In genomic region chr6:111441678-111442243, GRCh38 we compare ENCODE assay signal across 14 cellular contexts. TPM values are rescaled to one million over a fixed set of nuclear protein-coding genes. Genes with fewer than 3 reads are reported as not detected.
DNase-seq lines count a peak whose midpoint lies in the region; ATAC-seq, FAIRE-seq and TF ChIP-seq lines count a peak whose summit lies in the region.
"Had no signal": no experiment of that assay in that cellular context is flagged by ENCODE, and none has a peak within 500 bp of the region (broad histone marks: within the 10 kb centered on the region; RNA-seq: fewer than 3 reads in every experiment).

No MANE protein-coding gene starts in this region.

- CTCF ChIA-PET in SK-N-SH (lab: Yijun Ruan, JAX), result no interaction called here

- H3K27me3 ChIP-seq in SK-N-SH (ENCODE audit: insufficient read depth), result no peaks in the 10 kb centered on the region
- H3K27me3 ChIP-seq: ascending aorta, suprapubic skin had no signal

- peak; percentile 36 for FAIRE-seq in GM12892 (lab: Jason Lieb, UNC)

- H3K4me3 Mint-ChIP-seq in naive B cell, result peak overlapping the region in 7 of 8 donors; percentile 21 to 79 (median 57)
- H3K4me3 Mint-ChIP-seq: immature natural killer cell, WTC11 had no signal

- peaks cover 0 to 10% of the 10 kb centered on the region in 2 donors for H3K36me3 Mint-ChIP-seq in naive B cell
- H3K36me3 Mint-ChIP-seq: immature natural killer cell, WTC11 had no signal

- peaks cover 0 to 13% of the 10 kb centered on the region in 2 experiments for H3K36me3 ChIP-seq in SK-N-SH (replicated peaks in 1 of 2; ENCODE audit: control insufficient read depth in 1 of 2, insufficient read depth in 2 of 2, low read length in 1 of 2)
- H3K36me3 ChIP-seq: ascending aorta, suprapubic skin had no signal

- H3F3A ChIP-seq in SK-N-SH (replicated peaks; ENCODE audit: insufficient read depth), result peaks cover 6% of the 10 kb centered on the region

- peaks cover 0 to 11% of the 10 kb centered on the region in 2 experiments; a peak in 2 of 4 replicates for H3K4me1 ChIP-seq in SK-N-SH (ENCODE audit: control insufficient read depth in 1 of 2, insufficient read depth in 2 of 2, low read depth in 1 of 2, low read length in 1 of 2)
- H3K4me1 ChIP-seq: ascending aorta had no signal

- POLR2A ChIA-PET in SK-N-SH (lab: Yijun Ruan, JAX), result no interaction called here

- no peak for TF ChIP-seq CTCF in SK-N-SH (IDR thresholded peaks at IDR 0.05)

- peaks cover 76% of the 10 kb centered on the region for H3K79me2 ChIP-seq in SK-N-SH (ENCODE audit: insufficient read depth)

- ATAC-seq in HG03108 (IDR thresholded peaks at IDR 0.05; ENCODE audit: unreplicated experiment) (peak; percentile 74), naive B cell (ENCODE audit: low read depth in 2 of 2) (peak; percentile 95 to 96)
- ATAC-seq: WTC11 had no signal

- H3K4me3 ChIP-seq in SK-N-SH (ENCODE audit: low read depth in 2 of 2, low read length in 1 of 2), result no peak overlapping the region
- H3K4me3 ChIP-seq: ascending aorta, suprapubic skin had no signal

- WGBS in SK-N-SH (ENCODE audit: low lambda C conversion rate), result 95% methylated on average over 5 of the region's 5 CpGs

- peaks cover 11% of the 10 kb centered on the region; the same call in 1 of the 2 replicates for H4K20me1 ChIP-seq in SK-N-SH (ENCODE audit: insufficient read depth)

- H3K9me3 ChIP-seq in SK-N-SH, result no peaks in the 10 kb centered on the region
- H3K9me3 ChIP-seq: ascending aorta, suprapubic skin had no signal

- no peak overlapping the region for H2AFZ ChIP-seq in SK-N-SH (ENCODE audit: low read depth)

- H3K27ac ChIP-seq in SK-N-SH (ENCODE audit: low read depth in 2 of 2, low read length in 1 of 2), result no peak overlapping the region
- H3K27ac ChIP-seq: ascending aorta, suprapubic skin had no signal

- no peaks in the 10 kb centered on the region for H3K27me3 Mint-ChIP-seq in naive B cell

- H3K4me2 ChIP-seq in SK-N-SH, result no peak overlapping the region

- no peaks in the 10 kb centered on the region for H3K9me3 Mint-ChIP-seq in naive B cell
- H3K9me3 Mint-ChIP-seq: immature natural killer cell, WTC11 had no signal

- H3K4me1 Mint-ChIP-seq in naive B cell, result peaks cover 34 to 43% (median 37%) of the 10 kb centered on the region in 3 donors
- H3K4me1 Mint-ChIP-seq: WTC11 had no signal

- TF ChIP-seq EP300 in SK-N-SH (IDR thresholded peaks at IDR 0.05; ENCODE audit: borderline replicate concordance in 1 of 2, low read depth in 1 of 2, low read length in 1 of 2), result no peak

- no peak for TF ChIP-seq POLR2A in GM12892 (IDR thresholded peaks at IDR 0.05; ENCODE audit: low read depth, low read length)

- no peaks in the 10 kb centered on the region for H3K9me2 ChIP-seq in SK-N-SH

- no peak for TF ChIP-seq RAD21 in SK-N-SH (IDR thresholded peaks at IDR 0.05; ENCODE audit: low read length)

- no peak overlapping the region for H3K9ac ChIP-seq in SK-N-SH

- peak overlapping the region; percentile 87 to 95 (median 90) for H3K27ac Mint-ChIP-seq in naive B cell
- H3K27ac Mint-ChIP-seq: WTC11 had no signal

- DNase-seq in GM12892 (ENCODE audit: insufficient read length) (no peak), SKM-1 treated with dmso at 0.1 percent for 144 hours (lab: John Stamatoyannopoulos, UW; ENCODE audit: unreplicated experiment) (peak; percentile 45), naive B cell (peak; percentile 71), SK-N-SH (no peak), T-helper 2 cell (no peak), AG08396 (ENCODE audit: low spot score) (no peak)
- DNase-seq in activated CD4-positive, alpha-beta T cell treated with anti-CD3 and anti-CD28 coated beads for 4 hours, result no peak
- DNase-seq: activated T-cell treated with anti-CD3 and anti-CD28 coated beads, Interleukin-2, amount 50 U/mL, for 1 hour; immature natural killer cell; NCI-H226 had no signal

TF ChIP-seq in SK-N-SH, 30 proteins besides CTCF, POLR2A, EP300 and RAD21:
- no peak for TF ChIP-seq TEAD4 (IDR thresholded peaks at IDR 0.05; ENCODE audit: borderline replicate concordance, insufficient read depth)
- TF ChIP-seq RCOR1 (IDR thresholded peaks at IDR 0.05; ENCODE audit: low read length), result no peak
- no peak for TF ChIP-seq USF2 (IDR thresholded peaks at IDR 0.05; ENCODE audit: borderline replicate concordance, low read depth, low read length)
- TF ChIP-seq USF1 (IDR thresholded peaks at IDR 0.05; ENCODE audit: borderline replicate concordance, low read depth), result no peak
- no peak for TF ChIP-seq NFIC (IDR thresholded peaks at IDR 0.05; ENCODE audit: borderline replicate concordance)
- no peak for TF ChIP-seq MAX (IDR thresholded peaks at IDR 0.05; ENCODE audit: low read depth)
- TF ChIP-seq FOXM1 (IDR thresholded peaks at IDR 0.05; ENCODE audit: low read depth), result no peak
- TF ChIP-seq CHD2 (IDR thresholded peaks at IDR 0.05; ENCODE audit: low read length, partially characterized antibody), result no peak
- TF ChIP-seq REST (IDR thresholded peaks at IDR 0.05; ENCODE audit: low read depth, low read length), result no peak
- TF ChIP-seq EZH2phosphoT487 (IDR thresholded peaks at IDR 0.05; ENCODE audit: borderline replicate concordance, low read depth), result no peak
- TF ChIP-seq RFX5 (IDR thresholded peaks at IDR 0.05; ENCODE audit: low read length), result no peak
- no peak for TF ChIP-seq POLR2AphosphoS5 (IDR thresholded peaks at IDR 0.05; ENCODE audit: low read depth, low read length)

RNA-seq across cellular contexts. Expression of gene REV3L, which starts 41.3 kb away (rescaled TPM):
- 16.6 TPM for polyA plus RNA-seq in GM12892 (2012; ENCODE audit: missing spikeins)
- polyA plus RNA-seq in naive B cell (ENCODE audit: low read depth in 6 of 6) (10 to 100 TPM in 2 of 6 donors, 1 to 10 TPM in 4; 3.2 to 18.5 (median 8.8) TPM), SK-N-SH (2012; rRNA removed) (7.3 and 8.6 TPM in 2 replicates)
- polyA plus RNA-seq in SK-N-SH (2012; cell fraction: cytosol; rRNA removed), result 8.9 and 9.8 TPM in 2 replicates
- 7.5 and 16.7 TPM in 2 replicates for polyA plus RNA-seq in SK-N-SH (2012; cell fraction: nucleus; rRNA removed)

Comparison
In these comparisons a context has a peak if more than half of its experiments do, and no peak if none do; other contexts are left out.
1. DNase-seq: peak in SKM-1 treated with dmso at 0.1 percent for 144 hours (single experiment) and naive B cell (single experiment); none in GM12892 (single experiment), SK-N-SH (single experiment), T-helper 2 cell (0 of 5), AG08396 (single experiment) and activated CD4-positive, alpha-beta T cell treated with anti-CD3 and anti-CD28 coated beads for 4 hours (0 of 2).